In genomic region chr6:147209762-147210449, GRCh38 we compare ENCODE assay signal across 28 cellular contexts. TPM values are rescaled to one million over a fixed set of nuclear protein-coding genes. Genes with fewer than 3 reads are reported as not detected.
DNase-seq lines count a peak whose midpoint lies in the region; ATAC-seq and TF ChIP-seq lines count a peak whose summit lies in the region.
"Had no signal": no experiment of that assay in that cellular context is flagged by ENCODE, and none has a peak within 500 bp of the region (broad histone marks: within the 10 kb centered on the region; RNA-seq: fewer than 3 reads in every experiment).

No MANE protein-coding gene starts in this region.

- peaks cover 21% of the 10 kb centered on the region for H3K4me1 ChIP-seq in HEK293 (ENCODE audit: control insufficient read depth, insufficient read depth, low read length)
- H3K4me1 ChIP-seq in skeletal muscle satellite cell (ENCODE audit: control insufficient read depth, insufficient read depth, low read length): peaks cover 48% of the 10 kb centered on the region
- H3K4me1 ChIP-seq: testis had no signal

- peak overlapping the region; percentile 31 for H3K9ac ChIP-seq in skeletal muscle satellite cell (ENCODE audit: low read depth, low read length)
- H3K9ac ChIP-seq: KMS-11 had no signal

- no peak overlapping the region for H3K27ac ChIP-seq in HEK293 (ENCODE audit: extremely low read depth, low read depth, low read length)
- H3K27ac ChIP-seq in brain microvascular endothelial cell: no peak overlapping the region
- H3K27ac ChIP-seq: KMS-11, lower lobe of right lung, testis had no signal

- DNase-seq in activated T-cell treated with anti-CD3 and anti-CD28 coated beads, Interleukin-2, amount 50 U/mL, for 24 hours: no peak
- no peak for DNase-seq in activated T-cell treated with anti-CD3 and anti-CD28 coated beads, Interleukin-2, amount 50 U/mL, for 4 hours
- DNase-seq in central memory CD8-positive, alpha-beta T cell (ENCODE audit: low spot score in 2 of 2): no peak
- no peak for DNase-seq in brain microvascular endothelial cell
- DNase-seq: activated CD4-positive, alpha-beta T cell treated with anti-CD3 and anti-CD28 coated beads, Interleukin-2, amount 10 ng/mL, durations not matched to agents 7 days and 5 days; activated T-cell treated with anti-CD3 and anti-CD28 coated beads, Interleukin-2, amount 50 U/mL, for 48 hours; adrenal gland; AML-193; body of pancreas; CD4-positive, CD25-positive, alpha-beta regulatory T cell; gastrocnemius medialis; kidney glomerular epithelial cell; lower lobe of right lung; NCI-H1417 treated with DMSO at 0.1 percent for 48 hours; NCI-H2081; NCI-H226; NCI-H526 treated with DMSO at 0.1 percent for 48 hours; nephron progenitor cell; pancreas; SHP77; stimulated activated naive CD8-positive, alpha-beta T cell treated with anti-CD3 and anti-CD28 coated beads, Interleukin-15, Interleukin-2, amounts not matched to agents 100 U/mL and 50 U/mL, for 24 hours; testis had no signal

- H3K9me3 Mint-ChIP-seq in activated T-cell treated with anti-CD3 and anti-CD28 coated beads, Interleukin-2, amount 50 U/mL, for 24 hours: no peaks in the 10 kb centered on the region
- H3K9me3 Mint-ChIP-seq in activated T-cell treated with anti-CD3 and anti-CD28 coated beads, Interleukin-2, amount 50 U/mL, for 4 hours: no peaks in the 10 kb centered on the region
- no peaks in the 10 kb centered on the region for H3K9me3 Mint-ChIP-seq in central memory CD8-positive, alpha-beta T cell
- H3K9me3 Mint-ChIP-seq: activated CD4-positive, alpha-beta T cell treated with anti-CD3 and anti-CD28 coated beads, Interleukin-2, amount 10 ng/mL, durations not matched to agents 7 days and 5 days; CD4-positive, CD25-positive, alpha-beta regulatory T cell; nephron progenitor cell had no signal

- CTCF ChIA-PET in HEK293 (lab: Yijun Ruan, JAX): no interaction called here

- no peaks in the 10 kb centered on the region for H3K27me3 ChIP-seq in skeletal muscle satellite cell (ENCODE audit: control insufficient read depth, insufficient read depth, low read length)
- H3K27me3 ChIP-seq in brain microvascular endothelial cell (replicated peaks): no peaks in the 10 kb centered on the region
- H3K27me3 ChIP-seq: adrenal gland, body of pancreas, gastrocnemius medialis, pancreas, testis had no signal

- H3K4me3 Mint-ChIP-seq in activated T-cell treated with anti-CD3 and anti-CD28 coated beads, Interleukin-2, amount 50 U/mL, for 24 hours: no peak overlapping the region
- no peak overlapping the region for H3K4me3 Mint-ChIP-seq in activated T-cell treated with anti-CD3 and anti-CD28 coated beads, Interleukin-2, amount 50 U/mL, for 4 hours
- H3K4me3 Mint-ChIP-seq in central memory CD8-positive, alpha-beta T cell: no peak overlapping the region
- H3K4me3 Mint-ChIP-seq: activated CD4-positive, alpha-beta T cell treated with anti-CD3 and anti-CD28 coated beads, Interleukin-2, amount 10 ng/mL, durations not matched to agents 7 days and 5 days; nephron progenitor cell had no signal

- peak overlapping the region; percentile 76 for H3K4me2 ChIP-seq in skeletal muscle satellite cell (ENCODE audit: low read length)
- H3K4me2 ChIP-seq: KMS-11, smooth muscle cell had no signal

- peak overlapping the region; percentile 0 for H3K27ac Mint-ChIP-seq in activated T-cell treated with anti-CD3 and anti-CD28 coated beads, Interleukin-2, amount 50 U/mL, for 24 hours
- peak overlapping the region; percentile 24 for H3K27ac Mint-ChIP-seq in central memory CD8-positive, alpha-beta T cell (ENCODE audit: low read depth)
- H3K27ac Mint-ChIP-seq: activated CD4-positive, alpha-beta T cell treated with anti-CD3 and anti-CD28 coated beads, Interleukin-2, amount 10 ng/mL, durations not matched to agents 7 days and 5 days; nephron progenitor cell had no signal

- H3K4me1 Mint-ChIP-seq in activated T-cell treated with anti-CD3 and anti-CD28 coated beads, Interleukin-2, amount 50 U/mL, for 24 hours (ENCODE audit: low read depth): peaks cover 52% of the 10 kb centered on the region
- peaks cover 40% of the 10 kb centered on the region for H3K4me1 Mint-ChIP-seq in activated T-cell treated with anti-CD3 and anti-CD28 coated beads, Interleukin-2, amount 50 U/mL, for 4 hours (ENCODE audit: low read depth)
- peaks cover 42% of the 10 kb centered on the region for H3K4me1 Mint-ChIP-seq in central memory CD8-positive, alpha-beta T cell

- H3K36me3 ChIP-seq in HEK293 (ENCODE audit: control insufficient read depth in 2 of 2, insufficient read depth in 1 of 2, low read length in 2 of 2) (no peaks in the 10 kb centered on the region), skeletal muscle satellite cell (ENCODE audit: insufficient read depth, low read length) (peaks cover 50% of the 10 kb centered on the region), brain microvascular endothelial cell (replicated peaks) (no peaks in the 10 kb centered on the region)
- H3K36me3 ChIP-seq: adrenal gland, gastrocnemius medialis, lower lobe of right lung, pancreas had no signal

- H3K9me3 ChIP-seq in HEK293 (ENCODE audit: control insufficient read depth, insufficient read depth, low read depth, low read length): no peaks in the 10 kb centered on the region
- no peaks in the 10 kb centered on the region for H3K9me3 ChIP-seq in skeletal muscle satellite cell (replicated peaks; ENCODE audit: low read length)
- H3K9me3 ChIP-seq: adrenal gland, body of pancreas, gastrocnemius medialis, lower lobe of right lung, pancreas, testis had no signal

- POLR2A ChIA-PET in HEK293 (lab: Yijun Ruan, JAX): interaction anchor here (2.5 kb wide), 1 partner anchor 7 kb away, joined by 9 read pairs; no protein-coding TSS in a partner anchor

- TF ChIP-seq CTCF in HEK293 (tag by site-specific recombination; IDR thresholded peaks at IDR 0.05) (no peak), brain microvascular endothelial cell (IDR thresholded peaks at IDR 0.05; ENCODE audit: low read depth, low read length, missing control alignments) (no peak)

- ATAC-seq in activated T-cell treated with anti-CD3 and anti-CD28 coated beads, Interleukin-2, amount 50 U/mL, for 4 hours: no peak
- ATAC-seq in central memory CD8-positive, alpha-beta T cell (replicated peaks; ENCODE audit: extremely low read depth, poor library complexity, severe bottlenecking): no peak
- no peak for ATAC-seq in HG03342 (IDR thresholded peaks at IDR 0.05; ENCODE audit: unreplicated experiment)
- no peak for ATAC-seq in HG03097 (IDR thresholded peaks at IDR 0.05; ENCODE audit: low FRiP score, unreplicated experiment)
- ATAC-seq: body of pancreas; gastrocnemius medialis; lower lobe of right lung; pancreas; stimulated activated naive CD8-positive, alpha-beta T cell treated with anti-CD3 and anti-CD28 coated beads, Interleukin-15, Interleukin-2, amounts not matched to agents 100 U/mL and 50 U/mL, for 24 hours had no signal

- H3K4me3 ChIP-seq in HEK293 (ENCODE audit: low read depth, low read length): no peak overlapping the region
- no peak overlapping the region for H3K4me3 ChIP-seq in skeletal muscle satellite cell (ENCODE audit: low read length)
- no peak overlapping the region for H3K4me3 ChIP-seq in brain microvascular endothelial cell (ENCODE audit: low read depth, low read length)
- H3K4me3 ChIP-seq: adrenal gland, body of pancreas, gastrocnemius medialis, lower lobe of right lung, pancreas, smooth muscle cell, testis had no signal

- in situ Hi-C loops in brain microvascular endothelial cell (cut with HindIII; ENCODE audit: low pct_ligation_motif_present, low sequenced_read_pairs): no loop called here

- H3K36me3 Mint-ChIP-seq in activated T-cell treated with anti-CD3 and anti-CD28 coated beads, Interleukin-2, amount 50 U/mL, for 24 hours (ENCODE audit: low read depth): peaks cover 44% of the 10 kb centered on the region
- H3K36me3 Mint-ChIP-seq in activated T-cell treated with anti-CD3 and anti-CD28 coated beads, Interleukin-2, amount 50 U/mL, for 4 hours (ENCODE audit: insufficient read depth): peaks cover 2% of the 10 kb centered on the region
- peaks cover 11% of the 10 kb centered on the region for H3K36me3 Mint-ChIP-seq in central memory CD8-positive, alpha-beta T cell (ENCODE audit: insufficient read depth)

- H3K27me3 Mint-ChIP-seq in activated T-cell treated with anti-CD3 and anti-CD28 coated beads, Interleukin-2, amount 50 U/mL, for 24 hours: no peaks in the 10 kb centered on the region
- H3K27me3 Mint-ChIP-seq in activated T-cell treated with anti-CD3 and anti-CD28 coated beads, Interleukin-2, amount 50 U/mL, for 4 hours (ENCODE audit: low read depth): no peaks in the 10 kb centered on the region
- H3K27me3 Mint-ChIP-seq in central memory CD8-positive, alpha-beta T cell: no peaks in the 10 kb centered on the region
- H3K27me3 Mint-ChIP-seq: activated CD4-positive, alpha-beta T cell treated with anti-CD3 and anti-CD28 coated beads, Interleukin-2, amount 10 ng/mL, durations not matched to agents 7 days and 5 days; CD4-positive, CD25-positive, alpha-beta regulatory T cell had no signal

TF ChIP-seq in HEK293, 187 proteins besides CTCF, POLR2A, EP300 and RAD21 (continues in another document):
- TF ChIP-seq YY2 (tag by site-specific recombination; IDR thresholded peaks at IDR 0.05) (no peak), ZNF366 (tag by site-specific recombination; conservative IDR thresholded peaks at IDR 0.05) (0 out of 2 replicates have a peak, but pooled peaks have one; percentile 14), ZNF214 (tag by site-specific recombination; IDR thresholded peaks at IDR 0.05; ENCODE audit: borderline replicate concordance) (no peak), FEZF1 (tag by site-specific recombination; IDR thresholded peaks at IDR 0.05) (peak; percentile 70), IKZF3 (tag by site-specific recombination; IDR thresholded peaks at IDR 0.05) (peak; percentile 69; the same call in 1 of the 2 replicates), OSR2 (tag by site-specific recombination; IDR thresholded peaks at IDR 0.05) (peak; percentile 31; the same call in 1 of the 2 replicates), ZXDB (tag by site-specific recombination; IDR thresholded peaks at IDR 0.05) (peak; percentile 14; the same call in 1 of the 2 replicates), WT1 (tag by site-specific recombination; IDR thresholded peaks at IDR 0.05) (peak; percentile 84)

RNA-seq across cellular contexts. Expression of gene STXBP5, which starts 5.7 kb away (rescaled TPM):
- 10 to 100 TPM; 18.4 to 19.7 (median 19.4) TPM for total RNA-seq in activated T-cell treated with anti-CD3 and anti-CD28 coated beads, Interleukin-2, amount 50 U/mL, for 4 hours
- total RNA-seq in skeletal muscle satellite cell (2012; rRNA removed): 73.6 and 112 TPM in 2 replicates
